Comparison of ENCODE assay signal across 8 cellular contexts in the genomic region with DNA sequence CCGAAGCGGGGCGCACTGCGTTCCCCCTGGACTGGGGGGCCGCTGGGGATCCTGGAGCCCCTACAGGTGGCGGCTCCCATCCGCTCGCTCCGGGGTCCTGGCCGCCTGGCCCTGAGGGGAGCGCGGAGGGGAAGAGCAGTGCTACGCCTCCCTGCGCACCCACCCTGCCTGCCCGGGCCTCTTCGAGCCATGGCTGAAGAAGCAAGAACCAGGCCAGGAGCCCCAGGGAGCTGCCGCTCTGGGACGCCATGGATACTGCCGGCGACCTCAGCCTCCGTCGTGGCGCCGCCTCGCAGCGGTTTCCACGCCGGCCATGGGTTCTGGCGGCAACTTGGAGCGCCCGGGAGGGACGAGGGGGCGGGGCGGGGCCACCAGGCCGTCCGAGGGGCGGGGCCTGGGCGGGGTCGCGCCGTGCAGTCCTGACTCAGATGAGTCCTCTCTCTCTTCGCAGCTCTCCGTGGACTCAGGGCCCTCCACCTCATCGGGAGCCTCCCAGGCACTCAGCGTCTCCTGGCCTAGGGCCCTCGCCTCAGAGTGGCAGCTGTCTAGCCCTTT. TPM values are rescaled to one million over a fixed set of nuclear protein-coding genes. Genes with fewer than 3 reads are reported as not detected.
DNase-seq lines count a peak whose midpoint lies in the region; FAIRE-seq and TF ChIP-seq lines count a peak whose summit lies in the region.

No MANE protein-coding gene starts in this region.

- TF ChIP-seq EP300 in suprapubic skin (IDR thresholded peaks at IDR 0.05): no peak

- H3K27me3 ChIP-seq in osteoblast (ENCODE audit: insufficient read depth, low read length): peaks cover 9% of the 10 kb centered on the region
- H3K27me3 ChIP-seq in suprapubic skin: no peaks in the 10 kb centered on the region

- no peaks in the 10 kb centered on the region for H3K79me2 ChIP-seq in osteoblast (ENCODE audit: insufficient read depth, low read length)

- FAIRE-seq in RCC 7860 (lab: Jason Lieb, UNC): no peak

- H3K27ac ChIP-seq in osteoblast (ENCODE audit: low read depth, low read length) (no peak overlapping the region), suprapubic skin (no peak overlapping the region)

- H3K4me3 ChIP-seq in osteoblast (ENCODE audit: insufficient read depth, low read length): peak overlapping the region; percentile 28
- H3K4me3 ChIP-seq in suprapubic skin: peak overlapping the region; percentile 44

- H3K4me1 ChIP-seq in osteoblast (ENCODE audit: insufficient read depth, low read length) (no peaks in the 10 kb centered on the region), suprapubic skin (peaks cover 13% of the 10 kb centered on the region)

- peak; percentile 14 for DNase-seq in DMS153 treated with DMSO at 0.1 percent for 48 hours (lab: John Stamatoyannopoulos, UW; ENCODE audit: unreplicated experiment)
- peak; percentile 50 for DNase-seq in NCI-H2029 treated with DMSO at 0.1 percent for 48 hours (lab: John Stamatoyannopoulos, UW)
- peak; percentile 79 to 84 for DNase-seq in activated T-cell treated with anti-CD3 and anti-CD28 coated beads, Interleukin-2, amount 50 U/mL, for 48 hours
- DNase-seq in fibroblast of peridontal ligament (ENCODE audit: extremely low read depth): peak; percentile 12
- DNase-seq in osteoblast (ENCODE audit: insufficient read length, low spot score, missing footprints): peak; percentile 91
- peak in 1 of 2 donors; percentile 78 for DNase-seq in suprapubic skin (ENCODE audit: low spot score in 2 of 2)
- DNase-seq in RCC 7860 (ENCODE audit: low spot score): no peak
- DNase-seq in NCI-H2107 treated with DMSO at 0.1 percent for 48 hours (lab: John Stamatoyannopoulos, UW; ENCODE audit: unreplicated experiment): no peak

- H4K20me1 ChIP-seq in osteoblast (ENCODE audit: insufficient read depth, low read length): no peaks in the 10 kb centered on the region

- H3K9me3 ChIP-seq in osteoblast (ENCODE audit: low read depth, low read length) (no peaks in the 10 kb centered on the region), suprapubic skin (no peaks in the 10 kb centered on the region)

- no peak for TF ChIP-seq POLR2A in suprapubic skin (IDR thresholded peaks at IDR 0.05)

- H2AFZ ChIP-seq in osteoblast (ENCODE audit: low read length): peak overlapping the region; percentile 41

- WGBS in suprapubic skin: no CpG with 5 or more reads among the region's 46 CpGs

- H3K36me3 ChIP-seq in osteoblast (ENCODE audit: insufficient read depth, low read length): no peaks in the 10 kb centered on the region
- no peaks in the 10 kb centered on the region for H3K36me3 ChIP-seq in suprapubic skin

- TF ChIP-seq CTCF in osteoblast (IDR thresholded peaks at IDR 0.05; ENCODE audit: extremely low read depth, low read depth, low read length): no peak
- no peak for TF ChIP-seq CTCF in suprapubic skin (IDR thresholded peaks at IDR 0.05)

- peak overlapping the region; percentile 74 for H3K4me2 ChIP-seq in osteoblast (ENCODE audit: insufficient read depth, low read length)

RNA-seq across cellular contexts. Expression of a gene that starts 50.9 kb away (rescaled TPM):
- total RNA-seq in osteoblast (not detected in 2 replicates), suprapubic skin (1 to 10 TPM in 1 of 4 donors, not detected in 3; 1.4 TPM)

Comparison
In these comparisons a context has a peak if more than half of its experiments do, and no peak if none do; other contexts are left out.
1. DNase-seq: peak in DMS153 treated with DMSO at 0.1 percent for 48 hours (single experiment), NCI-H2029 treated with DMSO at 0.1 percent for 48 hours (single experiment), activated T-cell treated with anti-CD3 and anti-CD28 coated beads, Interleukin-2, amount 50 U/mL, for 48 hours (2 of 2), fibroblast of peridontal ligament (single experiment) and osteoblast (single experiment); none in RCC 7860 (single experiment) and NCI-H2107 treated with DMSO at 0.1 percent for 48 hours (single experiment).